Comparison of ENCODE assay signal across 17 cellular contexts in the genomic region with DNA sequence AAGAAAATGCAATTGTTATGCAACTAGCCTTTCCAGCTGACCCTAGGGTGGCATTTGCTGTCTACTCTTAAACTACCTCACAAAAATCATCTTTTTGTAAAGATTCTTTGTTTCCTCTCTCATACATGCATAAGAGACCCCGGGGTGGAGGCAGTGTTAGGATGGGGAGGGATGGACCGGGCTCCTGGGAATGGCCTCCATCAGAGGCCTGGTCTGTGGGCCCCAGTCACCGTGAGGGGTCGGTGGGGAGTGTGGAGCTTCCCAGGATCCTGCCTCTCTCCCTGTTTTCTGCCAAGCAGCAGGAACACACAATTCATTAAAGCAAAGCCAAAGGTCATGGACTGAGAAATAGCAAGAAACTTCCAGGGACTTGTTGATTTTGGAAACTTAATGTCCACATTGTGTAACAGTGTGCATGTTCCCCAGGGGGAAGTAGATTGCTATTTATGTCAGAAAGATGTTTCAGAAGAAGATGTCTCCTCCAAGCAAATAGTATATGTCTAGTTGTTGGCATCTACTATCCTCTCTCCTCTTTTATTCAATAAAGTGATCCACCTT.
DNase-seq lines count a peak whose midpoint lies in the region; ATAC-seq and TF ChIP-seq lines count a peak whose summit lies in the region.
"Had no signal": no experiment of that assay in that cellular context is flagged by ENCODE, and none has a peak within 500 bp of the region (broad histone marks: within the 10 kb centered on the region; RNA-seq: fewer than 3 reads in every experiment).

No MANE protein-coding gene starts in this region.

- no peaks in the 10 kb centered on the region for H4K20me1 ChIP-seq in mammary epithelial cell (ENCODE audit: insufficient read depth, low read length)
- H4K20me1 ChIP-seq: BLaER1 treated with 17β-estradiol and CSF1 and Interleukin-3, amounts not matched to agents 10 nM and 100 nM had no signal

- H3K4me1 Mint-ChIP-seq in MCF 10A (ENCODE audit: insufficient read depth, unreplicated experiment), result peaks cover 5% of the 10 kb centered on the region
- H3K4me1 Mint-ChIP-seq: activated naive CD8-positive, alpha-beta T cell treated with anti-CD3 and anti-CD28 coated beads, Interleukin-2, amount 50 U/mL, for 24 hours had no signal

- no peak overlapping the region for H3K27ac Mint-ChIP-seq in MCF 10A (ENCODE audit: low read depth, unreplicated experiment)
- H3K27ac Mint-ChIP-seq: activated naive CD8-positive, alpha-beta T cell treated with anti-CD3 and anti-CD28 coated beads, Interleukin-2, amount 50 U/mL, for 24 hours; endodermal cell had no signal

- ATAC-seq in right lobe of liver (peak in 3 of 4 donors; percentile 32 to 93 (median 37)), aorta (ENCODE audit: low FRiP score) (peak; percentile 56), GM18909 (IDR thresholded peaks at IDR 0.05; ENCODE audit: poor library complexity, unreplicated experiment) (no peak), HG03457 (IDR thresholded peaks at IDR 0.05; ENCODE audit: unreplicated experiment) (no peak)
- ATAC-seq: activated naive CD8-positive, alpha-beta T cell treated with anti-CD3 and anti-CD28 coated beads, Interleukin-2, amount 50 U/mL, for 24 hours; left lung; Panc1 had no signal

- H3K27me3 Mint-ChIP-seq in MCF 10A (ENCODE audit: insufficient read depth, unreplicated experiment), result no peaks in the 10 kb centered on the region

- no TSS peak for BruUV-seq in MCF 10A (replicated peaks; lab: Mats Ljungman, UMichigan)
- BruUV-seq in mammary epithelial cell (replicated peaks; lab: Mats Ljungman, UMichigan), result no TSS peak

- no peaks in the 10 kb centered on the region for H3K27me3 ChIP-seq in mammary epithelial cell (ENCODE audit: insufficient read depth, low read length)
- H3K27me3 ChIP-seq in right lobe of liver, result no peaks in the 10 kb centered on the region
- no peaks in the 10 kb centered on the region for H3K27me3 ChIP-seq in aorta (ENCODE audit: control insufficient read depth in 1 of 2, insufficient read depth in 2 of 2, low read length in 1 of 2)
- H3K27me3 ChIP-seq: BLaER1 treated with 17β-estradiol and CSF1 and Interleukin-3, amounts not matched to agents 10 nM and 100 nM; left lung had no signal

- intact Hi-C loops in MCF 10A (cut with micrococcal nuclease) (no loop called here), mammary epithelial cell (cut with micrococcal nuclease) (no loop called here), right lobe of liver (cut with DNase I) (no loop called here), aorta (cut with DNase I) (no loop called here)

- dilution Hi-C loops in mammary epithelial cell (cut with HindIII; ENCODE audit: low sequenced_read_pairs), result no loop called here

- no peaks in the 10 kb centered on the region for H3K79me2 ChIP-seq in mammary epithelial cell (ENCODE audit: insufficient read depth, low read length)

- DNase-seq in MCF 10A (ENCODE audit: unreplicated experiment) (peak; percentile 63), mammary epithelial cell (no peak), fibroblast of mammary gland (ENCODE audit: low read depth) (peak; percentile 87), right lobe of liver (no peak), aorta (no peak), nucleus accumbens (lab: John Stamatoyannopoulos, UW) (no peak)
- DNase-seq: 8988T; activated naive CD8-positive, alpha-beta T cell treated with anti-CD3 and anti-CD28 coated beads, Interleukin-2, amount 50 U/mL, for 24 hours; cerebellar nuclear complex; endodermal cell; Kasumi-1; left lung; stimulated activated CD4-positive, alpha-beta T cell treated with anti-CD3 and anti-CD28 coated beads, Interleukin-4, amount 100 ng/mL, for 24 hours had no signal

- H3K9me3 ChIP-seq in mammary epithelial cell (replicated peaks; ENCODE audit: insufficient read depth, low read length), result no peaks in the 10 kb centered on the region
- no peaks in the 10 kb centered on the region for H3K9me3 ChIP-seq in right lobe of liver
- no peaks in the 10 kb centered on the region for H3K9me3 ChIP-seq in aorta (ENCODE audit: control insufficient read depth, low read length)
- H3K9me3 ChIP-seq: BLaER1 treated with 17β-estradiol and CSF1 and Interleukin-3, amounts not matched to agents 10 nM and 100 nM; left lung had no signal

- CTCF ChIA-PET in MCF 10A (lab: Yijun Ruan, JAX) (interaction anchor here (0.7 to 1.2 kb wide), 3 partner anchors 44 to 645 kb away, joined by 3 read pairs; no protein-coding TSS in a partner anchor), mammary epithelial cell (lab: Charles Lee; ENCODE audit: low non-redundant PET) (no interaction called here)

- no peak overlapping the region for H3K27ac ChIP-seq in mammary epithelial cell (ENCODE audit: insufficient read depth, low read depth, low read length)
- no peak overlapping the region for H3K27ac ChIP-seq in right lobe of liver
- no peak overlapping the region for H3K27ac ChIP-seq in aorta (ENCODE audit: low read depth in 1 of 2, low read length in 2 of 2)
- H3K27ac ChIP-seq: BLaER1 treated with 17β-estradiol and CSF1 and Interleukin-3, amounts not matched to agents 10 nM and 100 nM; left lung had no signal

- no peak for TF ChIP-seq CTCF in MCF 10A (IDR thresholded peaks at IDR 0.05; ENCODE audit: unreplicated experiment)
- TF ChIP-seq CTCF in mammary epithelial cell (conservative IDR thresholded peaks at IDR 0.05 in 1 of 2, IDR thresholded peaks at IDR 0.05 in 1 of 2; ENCODE audit: extremely low read depth in 1 of 2, insufficient read depth in 1 of 2, low read depth in 1 of 2, low read length in 2 of 2), result no peak
- no peak for TF ChIP-seq CTCF in fibroblast of mammary gland (conservative IDR thresholded peaks at IDR 0.05; ENCODE audit: control insufficient read depth, insufficient read depth, low read depth, low read length)
- no peak for TF ChIP-seq CTCF in right lobe of liver (IDR thresholded peaks at IDR 0.05)

- no peak overlapping the region for H2AFZ ChIP-seq in mammary epithelial cell (ENCODE audit: low read depth, low read length)

- no peak overlapping the region for H3K4me3 Mint-ChIP-seq in MCF 10A (ENCODE audit: unreplicated experiment)
- H3K4me3 Mint-ChIP-seq: activated naive CD8-positive, alpha-beta T cell treated with anti-CD3 and anti-CD28 coated beads, Interleukin-2, amount 50 U/mL, for 24 hours; endodermal cell had no signal

- no peak overlapping the region for H3K4me3 ChIP-seq in mammary epithelial cell (replicated peaks in 1 of 3; ENCODE audit: insufficient read depth in 1 of 3, low read depth in 2 of 3, low read length in 3 of 3)
- H3K4me3 ChIP-seq in fibroblast of mammary gland (ENCODE audit: control insufficient read depth, low read depth, low read length), result no peak overlapping the region
- no peak overlapping the region for H3K4me3 ChIP-seq in right lobe of liver
- no peak overlapping the region for H3K4me3 ChIP-seq in aorta (ENCODE audit: low read length in 2 of 2)
- H3K4me3 ChIP-seq: BLaER1 treated with 17β-estradiol and CSF1 and Interleukin-3, amounts not matched to agents 10 nM and 100 nM; left lung had no signal

- in situ Hi-C loops in mammary epithelial cell (cut with MboI; ENCODE audit: low sequenced_read_pairs in 2 of 2), result no loop called here

- no peaks in the 10 kb centered on the region for H3K36me3 Mint-ChIP-seq in MCF 10A (ENCODE audit: insufficient read depth, unreplicated experiment)

- H3K4me2 ChIP-seq in mammary epithelial cell (ENCODE audit: insufficient read depth, low read depth, low read length), result no peak overlapping the region

- H3K36me3 ChIP-seq in mammary epithelial cell (ENCODE audit: insufficient read depth, low read length) (no peaks in the 10 kb centered on the region), right lobe of liver (no peaks in the 10 kb centered on the region), aorta (ENCODE audit: control insufficient read depth in 1 of 2, insufficient read depth in 2 of 2, low read length in 1 of 2) (no peaks in the 10 kb centered on the region)
- H3K36me3 ChIP-seq: BLaER1 treated with 17β-estradiol and CSF1 and Interleukin-3, amounts not matched to agents 10 nM and 100 nM; left lung had no signal

- H3K9me3 Mint-ChIP-seq in MCF 10A (ENCODE audit: unreplicated experiment), result no peaks in the 10 kb centered on the region
- H3K9me3 Mint-ChIP-seq: activated naive CD8-positive, alpha-beta T cell treated with anti-CD3 and anti-CD28 coated beads, Interleukin-2, amount 50 U/mL, for 24 hours; endodermal cell had no signal

- H3K4me1 ChIP-seq in mammary epithelial cell (ENCODE audit: insufficient read depth, low read length), result no peaks in the 10 kb centered on the region
- H3K4me1 ChIP-seq in right lobe of liver, result no peaks in the 10 kb centered on the region
- peaks cover 0 to 8% of the 10 kb centered on the region in 2 donors for H3K4me1 ChIP-seq in aorta (ENCODE audit: control insufficient read depth in 1 of 2, insufficient read depth in 2 of 2, low read length in 2 of 2)
- H3K4me1 ChIP-seq: left lung had no signal

- H3K9ac ChIP-seq in mammary epithelial cell (ENCODE audit: insufficient read depth, low read length), result no peak overlapping the region
- H3K9ac ChIP-seq: BLaER1 treated with 17β-estradiol and CSF1 and Interleukin-3, amounts not matched to agents 10 nM and 100 nM had no signal

- POLR2A ChIA-PET in MCF 10A (lab: Yijun Ruan, JAX), result interaction anchor here (1.1 kb wide), 1 partner anchor 8 kb away, joined by 3 read pairs; no protein-coding TSS in a partner anchor

- TF ChIP-seq POLR2A in right lobe of liver (IDR thresholded peaks at IDR 0.05), result no peak

- WGBS in mammary epithelial cell (ENCODE audit: low coverage, missing lambda C conversion rate), result 98% methylated on average over 4 of the region's 4 CpGs
- WGBS in right lobe of liver (ENCODE audit: insufficient coverage, low coverage, low lambda C conversion rate, missing lambda C conversion rate), result 70% methylated on average over 3 of the region's 4 CpGs
- WGBS in aorta, 2 donors, result 36 to 38% methylated on average over 4 of the region's 4 CpGs

Comparison
In these comparisons a context has a peak if more than half of its experiments do, and no peak if none do; other contexts are left out.
1. DNase-seq: peak in MCF 10A (single experiment) and fibroblast of mammary gland (single experiment); none in mammary epithelial cell (single experiment), right lobe of liver (0 of 3), aorta (0 of 2) and nucleus accumbens (0 of 56).
2. ATAC-seq: peak in right lobe of liver (3 of 4) and aorta (single experiment); none in GM18909 (single experiment) and HG03457 (single experiment).